24 cellular contexts compared by ENCODE assay signal in genomic region chr1:239739919-239740318, GRCh38.
"Had no signal": no experiment of that assay in that cellular context is flagged by ENCODE, and none has a peak within 500 bp of the region (broad histone marks: within the 10 kb centered on the region; RNA-seq: fewer than 3 reads in every experiment).

No MANE protein-coding gene starts in this region.

- H3K4me3 ChIP-seq: colonic mucosa, heart left ventricle, lung, psoas muscle, spleen, stomach, thoracic aorta, transverse colon had no signal

- H3K27ac ChIP-seq: colonic mucosa, heart left ventricle, psoas muscle, spleen, stomach, thoracic aorta, transverse colon had no signal

- H3K4me3 Mint-ChIP-seq: natural killer cell treated with Interleukin-12 subunit alpha and Interleukin-12 subunit beta and Interleukin-15 and Interleukin-18, amount 100 ng/mL, for 72 hours; stimulated activated naive B cell treated with anti-CD40 and anti-IgM and Interleukin-4, amounts not matched to agents 10 μg/mL and 1 μg/mL and 100 μg/mL, for 72 hours had no signal

- H3K27ac Mint-ChIP-seq: natural killer cell treated with Interleukin-12 subunit alpha and Interleukin-12 subunit beta and Interleukin-15 and Interleukin-18, amount 100 ng/mL, for 72 hours; stimulated activated naive B cell treated with anti-CD40 and anti-IgM and Interleukin-4, amounts not matched to agents 10 μg/mL and 1 μg/mL and 100 μg/mL, for 72 hours had no signal

- H3K4me1 ChIP-seq: colonic mucosa, psoas muscle, transverse colon had no signal

- H3K4me1 Mint-ChIP-seq: stimulated activated naive B cell treated with anti-CD40 and anti-IgM and Interleukin-4, amounts not matched to agents 10 μg/mL and 1 μg/mL and 100 μg/mL, for 72 hours had no signal

- DNase-seq: colonic mucosa; dermis blood vessel endothelial cell; erythroblast; foreskin melanocyte; heart left ventricle; hippocampal formation; left colon; left ventricle myocardium superior; mesenchymal stem cell; midbrain; psoas muscle; retina; spleen; stimulated activated CD4-positive, alpha-beta T cell treated with anti-CD3 and anti-CD28 coated beads, Interleukin-15, amount 100 ng/mL, for 24 hours; stimulated activated CD4-positive, alpha-beta T cell treated with anti-CD3 and anti-CD28 coated beads, Interleukin-1b, Interleukin-23, amount 100 ng/mL, for 48 hours; stimulated activated CD4-positive, alpha-beta T cell treated with anti-CD3 and anti-CD28 coated beads, Interleukin-4, amount 100 ng/mL, for 24 hours; stimulated activated naive B cell treated with anti-CD40 and anti-IgM and Interleukin-4, amounts not matched to agents 10 μg/mL and 1 μg/mL and 100 μg/mL, for 72 hours; stomach; substantia nigra; transverse colon had no signal

- ATAC-seq: heart left ventricle; left colon; left ventricle myocardium superior; natural killer cell treated with Interleukin-12 subunit alpha and Interleukin-12 subunit beta and Interleukin-15 and Interleukin-18, amount 100 ng/mL, for 72 hours; psoas muscle; sciatic nerve; stimulated activated naive B cell treated with anti-CD40 and anti-IgM and Interleukin-4, amounts not matched to agents 10 μg/mL and 1 μg/mL and 100 μg/mL, for 72 hours had no signal

- H3K9me3 ChIP-seq: colonic mucosa, heart left ventricle, psoas muscle, spleen, stomach, thoracic aorta, transverse colon had no signal

- H3K27me3 Mint-ChIP-seq: stimulated activated naive B cell treated with anti-CD40 and anti-IgM and Interleukin-4, amounts not matched to agents 10 μg/mL and 1 μg/mL and 100 μg/mL, for 72 hours had no signal

- H3K36me3 Mint-ChIP-seq: natural killer cell treated with Interleukin-12 subunit alpha and Interleukin-12 subunit beta and Interleukin-15 and Interleukin-18, amount 100 ng/mL, for 72 hours; stimulated activated naive B cell treated with anti-CD40 and anti-IgM and Interleukin-4, amounts not matched to agents 10 μg/mL and 1 μg/mL and 100 μg/mL, for 72 hours had no signal

- H3K36me3 ChIP-seq: colonic mucosa, heart left ventricle, spleen, stomach, thoracic aorta, transverse colon had no signal

- H3K27me3 ChIP-seq: colonic mucosa, heart left ventricle, spleen, stomach, transverse colon had no signal
